ENCODE assay signal across 9 cellular contexts in the genomic region with DNA sequence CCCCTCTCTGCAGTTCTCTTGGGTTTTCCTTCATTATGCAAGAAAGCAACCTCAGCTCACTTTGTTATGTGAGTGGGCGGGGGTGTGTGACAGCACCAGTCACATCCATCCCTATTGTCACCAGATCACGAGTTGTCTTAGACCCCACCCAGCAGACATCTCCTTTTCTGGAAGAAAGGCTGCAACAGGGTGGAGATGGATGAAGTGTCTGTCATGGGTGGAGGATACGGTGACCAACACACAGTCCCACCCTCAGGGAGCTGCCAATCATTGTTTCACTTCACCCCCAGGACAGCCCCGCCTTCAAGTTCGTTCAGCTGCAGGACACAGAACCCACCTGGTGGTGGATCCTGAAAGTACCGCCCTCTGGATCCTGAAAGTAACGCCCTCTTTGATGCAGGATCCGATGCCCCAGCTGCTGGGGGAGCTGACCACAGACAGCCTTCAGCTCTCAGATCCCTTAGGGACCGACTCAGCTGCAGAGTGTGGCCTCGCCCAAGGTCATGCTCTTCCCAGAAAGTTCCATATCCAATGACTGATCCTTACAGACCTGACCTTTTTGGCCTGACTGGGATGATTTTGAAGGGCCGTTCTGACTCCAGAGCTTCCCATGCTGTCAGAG.
DNase-seq lines count a peak whose midpoint lies in the region; ATAC-seq, FAIRE-seq and TF ChIP-seq lines count a peak whose summit lies in the region.
"Had no signal": no experiment of that assay in that cellular context is flagged by ENCODE, and none has a peak within 500 bp of the region (broad histone marks: within the 10 kb centered on the region; RNA-seq: fewer than 3 reads in every experiment).

No MANE protein-coding gene starts in this region.

- H3K36me3 ChIP-seq in MM.1S (replicated peaks; ENCODE audit: insufficient read depth, low read length) (no peaks in the 10 kb centered on the region), GM12878 (ENCODE audit: control insufficient read depth in 2 of 2, insufficient read depth in 2 of 2, low read length in 1 of 2) (no peaks in the 10 kb centered on the region), sigmoid colon (no peaks in the 10 kb centered on the region)
- no peaks in the 10 kb centered on the region for H3K36me3 ChIP-seq in effector memory CD4-positive, alpha-beta T cell (ENCODE audit: control insufficient read depth, insufficient read depth, low read length)

- H3K9me2 ChIP-seq in MM.1S (replicated peaks; ENCODE audit: insufficient read depth, low read length): no peaks in the 10 kb centered on the region

- no peaks in the 10 kb centered on the region for H3F3A ChIP-seq in MM.1S (ENCODE audit: insufficient read depth, low read length)

- H3K4me3 ChIP-seq in AG04450 (ENCODE audit: low read depth, low read length): no peak overlapping the region
- H3K4me3 ChIP-seq in MM.1S (ENCODE audit: low read length): no peak overlapping the region
- H3K4me3 ChIP-seq in GM12878: no peak overlapping the region
- H3K4me3 ChIP-seq in sigmoid colon: no peak overlapping the region
- H3K4me3 ChIP-seq in effector memory CD4-positive, alpha-beta T cell (ENCODE audit: insufficient read depth, low read depth, low read length, poor library complexity, severe bottlenecking): no peak overlapping the region

- H3K27me3 ChIP-seq in AG04450 (ENCODE audit: control insufficient read depth, insufficient read depth, low read length) (no peaks in the 10 kb centered on the region), MM.1S (replicated peaks; ENCODE audit: insufficient read depth, low read length) (no peaks in the 10 kb centered on the region), GM12878 (replicated peaks in 1 of 2; ENCODE audit: control insufficient read depth in 2 of 2, insufficient read depth in 2 of 2, low read length in 1 of 2) (no peaks in the 10 kb centered on the region), sigmoid colon (no peaks in the 10 kb centered on the region)
- H3K27me3 ChIP-seq in effector memory CD4-positive, alpha-beta T cell (replicated peaks; ENCODE audit: control insufficient read depth, insufficient read depth, low read length, poor library complexity, severe bottlenecking): no peaks in the 10 kb centered on the region

- H2AFZ ChIP-seq in MM.1S (ENCODE audit: low read length) (peak overlapping the region; percentile 0; the same call in 1 of the 2 replicates), GM12878 (ENCODE audit: control insufficient read depth, low read depth, low read length) (peak overlapping the region; percentile 18; the same call in 1 of the 2 replicates)

- no peak for TF ChIP-seq POLR2A in GM12878 (IDR thresholded peaks at IDR 0.05; ENCODE audit: low read depth, low read length)
- TF ChIP-seq POLR2A in sigmoid colon (IDR thresholded peaks at IDR 0.05): no peak

- RAD21 ChIA-PET in GM12878 (lab: Charles Lee; ENCODE audit: unreplicated experiment): interaction anchor here (0.9 to 1.4 kb wide), 3 partner anchors 23 to 151 kb away, joined by 3 to 4 read pairs (median 4); no protein-coding TSS in a partner anchor

- H3K4me2 ChIP-seq in MM.1S (ENCODE audit: low read depth, low read length): no peak overlapping the region
- H3K4me2 ChIP-seq in GM12878 (ENCODE audit: control insufficient read depth, insufficient read depth): no peak overlapping the region

- H3K27ac ChIP-seq in AG04450 (ENCODE audit: low read depth, low read length): no peak overlapping the region
- no peak overlapping the region for H3K27ac ChIP-seq in MM.1S (ENCODE audit: low read length)
- no peak overlapping the region for H3K27ac ChIP-seq in GM12878 (ENCODE audit: control insufficient read depth, insufficient read depth)
- peak overlapping the region in 1 of 4 donors; percentile 42 for H3K27ac ChIP-seq in sigmoid colon
- H3K27ac ChIP-seq in effector memory CD4-positive, alpha-beta T cell (ENCODE audit: insufficient read depth, low read length, poor library complexity, severe bottlenecking): no peak overlapping the region

- POLR2A ChIA-PET in AG04450 (lab: Yijun Ruan, JAX) (no interaction called here), GM12878 (lab: Charles Lee) (no interaction called here)

- FAIRE-seq in GM12878 (lab: Jason Lieb, UNC): no peak
- FAIRE-seq: colon had no signal

- peak; percentile 52 for TF ChIP-seq RAD21 in GM12878 (IDR thresholded peaks at IDR 0.05; ENCODE audit: insufficient read depth, low read depth, low read length)

- no peaks in the 10 kb centered on the region for H3K79me2 ChIP-seq in MM.1S (ENCODE audit: low read length)
- H3K79me2 ChIP-seq in GM12878 (ENCODE audit: control insufficient read depth, insufficient read depth, low read length): no peaks in the 10 kb centered on the region

- ATAC-seq in GM18909 (IDR thresholded peaks at IDR 0.05; ENCODE audit: poor library complexity, unreplicated experiment): peak; percentile 50
- ATAC-seq in GM12878: peak; percentile 87

- intact Hi-C loops in GM12878 (cut with micrococcal nuclease; ENCODE audit: unreplicated experiment): no loop called here
- intact Hi-C loops in sigmoid colon (cut with DNase I): no loop called here

- H3K9ac ChIP-seq in MM.1S (ENCODE audit: low read length) (no peak overlapping the region), GM12878 (ENCODE audit: control insufficient read depth, insufficient read depth, low read length) (no peak overlapping the region)

- H4K20me1 ChIP-seq in MM.1S (ENCODE audit: insufficient read depth, low read length) (no peaks in the 10 kb centered on the region), GM12878 (ENCODE audit: control insufficient read depth, insufficient read depth) (no peaks in the 10 kb centered on the region)

- DNase-seq in AG04450 (ENCODE audit: low read depth, low spot score) (no peak), MM.1S (peak; percentile 21), GM12878 (ENCODE audit: low read depth, low spot score) (no peak), myocyte (ENCODE audit: low read depth) (peak; percentile 67), sigmoid colon (no peak), DMS153 (lab: John Stamatoyannopoulos, UW) (no peak)
- no peak for DNase-seq in effector memory CD4-positive, alpha-beta T cell

- in situ Hi-C loops in GM12878 (cut with MboI): no loop called here

- H3K9me3 ChIP-seq in AG04450 (ENCODE audit: control insufficient read depth, insufficient read depth, low read length) (no peaks in the 10 kb centered on the region; the same call in 1 of the 2 replicates), MM.1S (replicated peaks; ENCODE audit: insufficient read depth, low read length) (no peaks in the 10 kb centered on the region), GM12878 (replicated peaks; ENCODE audit: control insufficient read depth, insufficient read depth, low read length) (no peaks in the 10 kb centered on the region), sigmoid colon (no peaks in the 10 kb centered on the region)
- H3K9me3 ChIP-seq in effector memory CD4-positive, alpha-beta T cell (ENCODE audit: control insufficient read depth, low read length): no peaks in the 10 kb centered on the region

- CTCF ChIA-PET in AG04450 (lab: Charles Lee): interaction anchor here (1.3 kb wide), 1 partner anchor 337 kb away, joined by 3 read pairs; no protein-coding TSS in a partner anchor
- CTCF ChIA-PET in GM12878 (lab: Yijun Ruan, JAX): interaction anchor here (0.7 to 1.6 kb wide), 6 partner anchors 16 to 158 kb away, joined by 3 to 5 read pairs (median 4); no protein-coding TSS in a partner anchor

- peak; percentile 37; the same call in 1 of the 2 replicates for TF ChIP-seq CTCF in AG04450 (IDR thresholded peaks at IDR 0.05; ENCODE audit: low read depth, low read length)
- peak; percentile 42 for TF ChIP-seq CTCF in MM.1S (IDR thresholded peaks at IDR 0.05; ENCODE audit: low read length)
- TF ChIP-seq CTCF in GM12878 (IDR thresholded peaks at IDR 0.05 in 2 of 3, conservative IDR thresholded peaks at IDR 0.05 in 1 of 3; ENCODE audit: control insufficient read depth in 2 of 3, extremely low read depth in 1 of 3, insufficient read depth in 1 of 3, low read depth in 3 of 3, low read length in 3 of 3): peak; percentile 28 to 41 (median 35); a peak in 5 of 6 replicates
- no peak for TF ChIP-seq CTCF in sigmoid colon (IDR thresholded peaks at IDR 0.05)

- WGBS in GM12878 (ENCODE audit: insufficient coverage, insufficient replicate concordance, low lambda C conversion rate, missing lambda C conversion rate): 12% methylated on average over 10 of the region's 11 CpGs
- 71 to 81% methylated on average over 11 of the region's 11 CpGs for WGBS in sigmoid colon, 2 donors

- SMC1A ChIA-PET in GM12878 (lab: Charles Lee; ENCODE audit: uncharacterized antibody, unreplicated experiment): interaction anchor here (0.6 to 1.4 kb wide), 4 partner anchors 9 to 137 kb away, joined by 3 to 4 read pairs (median 3); no protein-coding TSS in a partner anchor

- H3K4me1 ChIP-seq in MM.1S (ENCODE audit: low read length): no peaks in the 10 kb centered on the region
- H3K4me1 ChIP-seq in GM12878 (ENCODE audit: control insufficient read depth, insufficient read depth, low read length): 0 out of 2 replicates have a peak, but pooled peaks cover 5% of the 10 kb centered on the region
- no peaks in the 10 kb centered on the region for H3K4me1 ChIP-seq in sigmoid colon
- no peaks in the 10 kb centered on the region for H3K4me1 ChIP-seq in effector memory CD4-positive, alpha-beta T cell (ENCODE audit: control insufficient read depth, insufficient read depth, low read length, poor library complexity, severe bottlenecking)

- TF ChIP-seq EP300 in GM12878 (IDR thresholded peaks at IDR 0.05; ENCODE audit: borderline replicate concordance in 1 of 2, control insufficient read depth in 1 of 2, low read depth in 2 of 2, low read length in 2 of 2) (no peak), sigmoid colon (IDR thresholded peaks at IDR 0.05) (no peak)

- BruUV-seq in GM12878 (replicated peaks; lab: Mats Ljungman, UMichigan): no TSS peak

TF ChIP-seq in GM12878, 131 proteins besides CTCF, POLR2A, EP300 and RAD21 (continues in another document):
- no peak for TF ChIP-seq CBX3 (IDR thresholded peaks at IDR 0.05; ENCODE audit: borderline replicate concordance, low read depth)
- TF ChIP-seq DPF2 (IDR thresholded peaks at IDR 0.05): 0 out of 2 replicates have a peak, but pooled peaks have one; percentile 20
- TF ChIP-seq SRF (IDR thresholded peaks at IDR 0.05; ENCODE audit: low read depth in 2 of 2, low read length in 2 of 2): 0 out of 4 replicates have a peak, but pooled peaks of 1 of the 2 experiments have one; percentile 34
- TF ChIP-seq EGR1 (IDR thresholded peaks at IDR 0.05; ENCODE audit: borderline replicate concordance in 1 of 2, low read depth in 2 of 2, low read length in 2 of 2): 0 out of 3 replicates have a peak, but pooled peaks of 1 of the 2 experiments have one; percentile 32
- TF ChIP-seq NFIC (IDR thresholded peaks at IDR 0.05; ENCODE audit: low read depth, low read length): no peak
- TF ChIP-seq POU2F2 (IDR thresholded peaks at IDR 0.05; ENCODE audit: borderline replicate concordance, low read depth, low read length): peak; percentile 14; the same call in 1 of the 3 replicates
- TF ChIP-seq RELA (IDR thresholded peaks at IDR 0.05; ENCODE audit: borderline replicate concordance, partially characterized antibody): no peak
- no peak for TF ChIP-seq BACH1 (IDR thresholded peaks at IDR 0.05; ENCODE audit: borderline replicate concordance)
- TF ChIP-seq MYB (IDR thresholded peaks at IDR 0.05; ENCODE audit: borderline replicate concordance, low read depth, low read length): no peak

Comparison
In these comparisons a context has a peak if more than half of its experiments do, and no peak if none do; other contexts are left out.
1. DNase-seq: peak in MM.1S (single experiment) and myocyte (single experiment); none in AG04450 (single experiment), GM12878 (single experiment), sigmoid colon (single experiment), effector memory CD4-positive, alpha-beta T cell (0 of 3) and DMS153 (single experiment).
2. CTCF ChIP-seq: peak in AG04450 (single experiment), MM.1S (single experiment) and GM12878 (3 of 3); none in sigmoid colon (0 of 4).